In genomic region chr6:16137451-16137801, GRCh38 we compare ENCODE assay signal across 11 cellular contexts. TPM values are rescaled to one million over a fixed set of nuclear protein-coding genes. Genes with fewer than 3 reads are reported as not detected.
DNase-seq lines count a peak whose midpoint lies in the region; ATAC-seq, FAIRE-seq and TF ChIP-seq lines count a peak whose summit lies in the region.
"Had no signal": no experiment of that assay in that cellular context is flagged by ENCODE, and none has a peak within 500 bp of the region (broad histone marks: within the 10 kb centered on the region; RNA-seq: fewer than 3 reads in every experiment).

No MANE protein-coding gene starts in this region.

- H3K4me3 ChIP-seq in RWPE2 (ENCODE audit: severe bottlenecking) (no peak overlapping the region), sigmoid colon (no peak overlapping the region), lower leg skin (ENCODE audit: low read depth, poor library complexity, severe bottlenecking) (no peak overlapping the region)
- H3K4me3 ChIP-seq: skin epidermis had no signal

- H3K36me3 ChIP-seq in RWPE2 (ENCODE audit: low read depth) (peaks cover 15% of the 10 kb centered on the region), sigmoid colon (peaks cover 0 to 12% (median 6%) of the 10 kb centered on the region in 4 donors)

- TF ChIP-seq EP300 in sigmoid colon (IDR thresholded peaks at IDR 0.05): no peak

- H3K27ac ChIP-seq in RWPE2 (ENCODE audit: poor library complexity, severe bottlenecking) (no peak overlapping the region), sigmoid colon (peak overlapping the region; percentile 20 to 100 (median 96))

- DNase-seq in GM19239 (ENCODE audit: insufficient read length, low spot score): no peak
- no peak for DNase-seq in RWPE2 (ENCODE audit: low spot score)
- no peak for DNase-seq in sigmoid colon
- DNase-seq in lower leg skin (ENCODE audit: low spot score in 2 of 2): no peak
- DNase-seq in globus pallidus (ENCODE audit: low spot score): no peak
- DNase-seq in NCI-H1417 (lab: John Stamatoyannopoulos, UW): no peak
- DNase-seq: NCI-H1048, NCI-H524 treated with DMSO at 0.1 percent for 48 hours, SHP77 had no signal

- TF ChIP-seq CTCF in RWPE2 (IDR thresholded peaks at IDR 0.05; ENCODE audit: poor library complexity, severe bottlenecking): no peak
- no peak for TF ChIP-seq CTCF in sigmoid colon (IDR thresholded peaks at IDR 0.05)
- TF ChIP-seq CTCF in lower leg skin (IDR thresholded peaks at IDR 0.05): no peak

- ATAC-seq in RWPE2 (ENCODE audit: low read depth): 0 out of 3 replicates have a peak, but pooled peaks have one; percentile 8

- TF ChIP-seq POLR2A in sigmoid colon (IDR thresholded peaks at IDR 0.05) (no peak), lower leg skin (IDR thresholded peaks at IDR 0.05) (no peak)

- peak; percentile 60 for FAIRE-seq in GM19239 (lab: Jason Lieb, UNC)
- peak; percentile 57 for FAIRE-seq in colon (lab: Jason Lieb, UNC)

- H3K4me1 ChIP-seq in RWPE2 (ENCODE audit: insufficient read depth, poor library complexity, severe bottlenecking): peaks cover 17% of the 10 kb centered on the region
- peaks cover 0 to 82% (median 80%) of the 10 kb centered on the region in 4 donors for H3K4me1 ChIP-seq in sigmoid colon

- intact Hi-C loops in sigmoid colon (cut with DNase I) (no loop called here), lower leg skin (cut with DNase I; ENCODE audit: low total_unique reads) (no loop called here)

- H3K27me3 ChIP-seq in RWPE2 (ENCODE audit: insufficient read depth, poor library complexity, severe bottlenecking) (no peaks in the 10 kb centered on the region), sigmoid colon (no peaks in the 10 kb centered on the region)

- H3K9me3 ChIP-seq in RWPE2 (ENCODE audit: severe bottlenecking): no peaks in the 10 kb centered on the region
- H3K9me3 ChIP-seq in sigmoid colon: no peaks in the 10 kb centered on the region

RNA-seq across cellular contexts. Expression of gene MYLIP, which starts 8.5 kb away (rescaled TPM):
- 10 to 100 TPM; 18.0 to 50.0 (median 41.3) TPM for total RNA-seq in sigmoid colon
- polyA plus RNA-seq in sigmoid colon: 10 to 100 TPM; 13.4 to 21.6 (median 17.9) TPM
- 10 to 100 TPM; 35.1 to 49.6 (median 43.8) TPM for total RNA-seq in lower leg skin
